Comparison of ENCODE assay signal across 36 cellular contexts in the genomic region with DNA sequence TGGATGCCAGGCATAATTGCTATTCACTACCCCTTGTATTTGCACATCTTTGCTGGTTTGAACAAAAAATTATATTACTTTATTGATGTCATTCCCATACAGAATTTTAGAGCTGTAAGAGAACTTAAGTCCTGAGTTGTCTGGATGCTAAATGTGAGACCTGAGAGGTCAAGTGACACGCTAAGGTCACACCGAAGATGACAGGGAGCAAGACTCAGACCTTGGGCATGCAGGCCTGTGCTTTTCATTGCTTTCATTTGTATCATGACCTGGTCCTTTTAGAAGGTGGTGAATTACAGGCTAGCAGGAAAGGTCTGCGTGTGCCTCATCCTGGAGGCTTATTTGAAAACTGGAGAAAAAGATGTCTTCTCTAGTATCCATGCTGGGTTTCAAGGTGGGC.
"Had no signal": no experiment of that assay in that cellular context is flagged by ENCODE, and none has a peak within 500 bp of the region (broad histone marks: within the 10 kb centered on the region; RNA-seq: fewer than 3 reads in every experiment).

No MANE protein-coding gene starts in this region.

- H3K27me3 Mint-ChIP-seq: activated B cell treated with CpG ODN at 0.5 μM for 24 hours had no signal

- H3K4me1 Mint-ChIP-seq: activated B cell treated with CpG ODN at 0.5 μM for 24 hours; activated naive CD4-positive, alpha-beta T cell treated with anti-CD3 and anti-CD28 coated beads, Interleukin-2, amount 50 U/mL, for 24 hours; activated naive CD8-positive, alpha-beta T cell treated with anti-CD3 and anti-CD28 coated beads, Interleukin-2, amount 50 U/mL, for 24 hours; activated T-helper 17 cell treated with anti-CD3 and anti-CD28 coated beads, Interleukin-2, amount 50 U/mL, for 72 hours; natural killer cell had no signal

- H3K4me3 Mint-ChIP-seq: activated B cell treated with CpG ODN at 0.5 μM for 24 hours; activated CD8-positive, alpha-beta T cell treated with anti-CD3 and anti-CD28 coated beads for 36 hours; activated naive CD4-positive, alpha-beta T cell treated with anti-CD3 and anti-CD28 coated beads, Interleukin-2, amount 50 U/mL, for 24 hours; activated naive CD8-positive, alpha-beta T cell treated with anti-CD3 and anti-CD28 coated beads, Interleukin-2, amount 50 U/mL, for 24 hours; activated T-cell treated with anti-CD3 and anti-CD28 coated beads, Interleukin-2, amount 50 U/mL, for 4 hours; activated T-helper 17 cell treated with anti-CD3 and anti-CD28 coated beads, Interleukin-2, amount 50 U/mL, for 72 hours; dendritic cell treated with granulocyte-macrophage colony-stimulating factor and Interleukin-4, amounts not matched to agents 40 ng/mL and 50 ng/mL, for 4 days; natural killer cell had no signal

- H3K9me3 ChIP-seq: breast epithelium, esophagus squamous epithelium, lower lobe of right lung, neutrophil, ovary, prostate gland, thoracic aorta had no signal

- DNase-seq: activated B cell treated with CpG ODN at 0.5 μM for 24 hours; activated CD4-positive, alpha-beta T cell treated with anti-CD3 and anti-CD28 coated beads, Interleukin-2, amount 50 U/mL, for 1 hour; activated CD8-positive, alpha-beta T cell treated with anti-CD3 and anti-CD28 coated beads for 36 hours; activated gamma-delta T cell treated with Interleukin-2 at 50 U/mL for 16 hours; activated naive CD8-positive, alpha-beta T cell treated with anti-CD3 and anti-CD28 coated beads, Interleukin-2, amount 50 U/mL, for 24 hours; activated T-cell treated with anti-CD3 and anti-CD28 coated beads, Interleukin-2, amount 50 U/mL, for 4 hours; amygdala; central memory CD4-positive, alpha-beta T cell; effector CD4-positive, alpha-beta T cell; esophagus squamous epithelium; foreskin melanocyte; heart right ventricle; kidney glomerular epithelial cell; left lung; lower lobe of right lung; mesenchymal stem cell; natural killer cell; ovary; retina; stimulated activated CD4-positive, alpha-beta T cell treated with anti-CD3 and anti-CD28 coated beads, Interleukin-12 subunit alpha, Interleukin-12 subunit beta, amount 100 ng/mL, for 4 hours; stimulated activated CD4-positive, alpha-beta T cell treated with anti-CD3 and anti-CD28 coated beads, Interleukin-4, amount 100 ng/mL, for 1 hour; stimulated activated naive CD8-positive, alpha-beta T cell treated with anti-CD3 and anti-CD28 coated beads, Interleukin-15, Interleukin-2, amounts not matched to agents 100 U/mL and 50 U/mL, for 24 hours; T-helper 2 cell; trophoblast cell had no signal

- H3K9me3 Mint-ChIP-seq: activated B cell treated with CpG ODN at 0.5 μM for 24 hours; activated CD8-positive, alpha-beta T cell treated with anti-CD3 and anti-CD28 coated beads for 36 hours; activated naive CD4-positive, alpha-beta T cell treated with anti-CD3 and anti-CD28 coated beads, Interleukin-2, amount 50 U/mL, for 24 hours; activated naive CD8-positive, alpha-beta T cell treated with anti-CD3 and anti-CD28 coated beads, Interleukin-2, amount 50 U/mL, for 24 hours; activated T-cell treated with anti-CD3 and anti-CD28 coated beads, Interleukin-2, amount 50 U/mL, for 4 hours; activated T-helper 17 cell treated with anti-CD3 and anti-CD28 coated beads, Interleukin-2, amount 50 U/mL, for 72 hours; natural killer cell had no signal

- H3K36me3 Mint-ChIP-seq: activated naive CD4-positive, alpha-beta T cell treated with anti-CD3 and anti-CD28 coated beads, Interleukin-2, amount 50 U/mL, for 24 hours; natural killer cell had no signal

- ATAC-seq: activated CD8-positive, alpha-beta T cell treated with anti-CD3 and anti-CD28 coated beads for 36 hours; activated naive CD8-positive, alpha-beta T cell treated with anti-CD3 and anti-CD28 coated beads, Interleukin-2, amount 50 U/mL, for 24 hours; activated T-cell treated with anti-CD3 and anti-CD28 coated beads, Interleukin-2, amount 50 U/mL, for 4 hours; activated T-helper 17 cell treated with anti-CD3 and anti-CD28 coated beads, Interleukin-2, amount 50 U/mL, for 72 hours; heart right ventricle; left lung; lower lobe of right lung; natural killer cell; sciatic nerve; stimulated activated naive CD8-positive, alpha-beta T cell treated with anti-CD3 and anti-CD28 coated beads, Interleukin-15, Interleukin-2, amounts not matched to agents 100 U/mL and 50 U/mL, for 24 hours had no signal

- H3K27ac ChIP-seq: breast epithelium, epithelial cell of prostate, heart right ventricle, left lung, lower lobe of right lung, neutrophil, ovary, prostate gland, skin epidermis, thoracic aorta had no signal

- H3K36me3 ChIP-seq: breast epithelium, esophagus squamous epithelium, heart right ventricle, left lung, lower lobe of right lung, neutrophil, ovary, prostate gland, thoracic aorta had no signal

- H3K4me1 ChIP-seq: breast epithelium had no signal

- H3K27ac Mint-ChIP-seq: activated B cell treated with CpG ODN at 0.5 μM for 24 hours; activated CD8-positive, alpha-beta T cell treated with anti-CD3 and anti-CD28 coated beads for 36 hours; activated naive CD4-positive, alpha-beta T cell treated with anti-CD3 and anti-CD28 coated beads, Interleukin-2, amount 50 U/mL, for 24 hours; activated naive CD8-positive, alpha-beta T cell treated with anti-CD3 and anti-CD28 coated beads, Interleukin-2, amount 50 U/mL, for 24 hours; activated T-helper 17 cell treated with anti-CD3 and anti-CD28 coated beads, Interleukin-2, amount 50 U/mL, for 72 hours; dendritic cell treated with granulocyte-macrophage colony-stimulating factor and Interleukin-4, amounts not matched to agents 40 ng/mL and 50 ng/mL, for 4 days; natural killer cell had no signal

- H3K4me3 ChIP-seq: breast epithelium, esophagus squamous epithelium, heart right ventricle, left lung, lower lobe of right lung, ovary, prostate gland, skin epidermis, thoracic aorta had no signal

- FAIRE-seq: endometrium, urothelium cell line had no signal

- H3K27me3 ChIP-seq: breast epithelium, esophagus squamous epithelium, heart right ventricle, left lung, neutrophil, ovary had no signal
